15 cellular contexts compared by ENCODE assay signal in genomic region chr3:186613637-186614265, GRCh38. TPM values are rescaled to one million over a fixed set of nuclear protein-coding genes. Genes with fewer than 3 reads are reported as not detected.
"Had no signal": no experiment of that assay in that cellular context is flagged by ENCODE, and none has a peak within 500 bp of the region (broad histone marks: within the 10 kb centered on the region; RNA-seq: fewer than 3 reads in every experiment).

No MANE protein-coding gene starts in this region.

- DNase-seq: activated effector memory CD4-positive, alpha-beta T cell treated with Interleukin-2 at 50 U/mL for 16 hours; cerebellar nuclear complex; dorsolateral prefrontal cortex; left colon; naive B cell; tibial artery; uterus had no signal

- H3K4me3 ChIP-seq: right atrium auricular region, smooth muscle cell, tibial artery, uterus had no signal

- ATAC-seq: activated CD4-positive, CD25-positive, alpha-beta regulatory T cell treated with anti-CD3 and anti-CD28 coated beads, Interleukin-2, amount 50 U/mL, for 24 hours; esophagus mucosa had no signal

- H3K27ac ChIP-seq: dorsolateral prefrontal cortex, parathyroid adenoma, right atrium auricular region, tibial artery, uterus had no signal

- H3K4me1 ChIP-seq: parathyroid adenoma, uterus had no signal

- H3K9me3 ChIP-seq: right atrium auricular region, tibial artery, uterus had no signal

- H3K36me3 ChIP-seq: right atrium auricular region, tibial artery, uterus had no signal

- H3K36me3 Mint-ChIP-seq: activated naive CD8-positive, alpha-beta T cell; naive B cell; stimulated activated memory B cell treated with anti-CD40 and anti-IgM and Interleukin-4, amounts not matched to agents 10 μg/mL and 1 μg/mL and 100 μg/mL, for 72 hours had no signal

- H3K27ac Mint-ChIP-seq: activated naive CD8-positive, alpha-beta T cell; stimulated activated memory B cell treated with anti-CD40 and anti-IgM and Interleukin-4, amounts not matched to agents 10 μg/mL and 1 μg/mL and 100 μg/mL, for 72 hours had no signal

- H3K27me3 ChIP-seq: dorsolateral prefrontal cortex, right atrium auricular region, uterus had no signal

- H3K9me3 Mint-ChIP-seq: naive B cell; stimulated activated memory B cell treated with anti-CD40 and anti-IgM and Interleukin-4, amounts not matched to agents 10 μg/mL and 1 μg/mL and 100 μg/mL, for 72 hours had no signal

RNA-seq across cellular contexts. Expression of gene AHSG, which starts 0.9 kb away (rescaled TPM):
- total RNA-seq: esophagus mucosa, left colon, lung microvascular endothelial cell, right atrium auricular region, uterus had no signal

RNA-seq across cellular contexts. Expression of gene FETUB, which starts 26.4 kb away (rescaled TPM):
- total RNA-seq: esophagus mucosa, left colon, lung microvascular endothelial cell, right atrium auricular region, uterus had no signal
- polyA plus RNA-seq: smooth muscle cell had no signal

RNA-seq across cellular contexts. Expression of gene HRG, which starts 52.1 kb away (rescaled TPM):
- total RNA-seq: left colon, lung microvascular endothelial cell, right atrium auricular region, smooth muscle cell, uterus had no signal
- polyA plus RNA-seq: smooth muscle cell had no signal
